ENCODE assay signal across 8 cellular contexts in genomic region chr2:68762665-68763064, GRCh38. TPM values are rescaled to one million over a fixed set of nuclear protein-coding genes. Genes with fewer than 3 reads are reported as not detected.
DNase-seq lines count a peak whose midpoint lies in the region; ATAC-seq and TF ChIP-seq lines count a peak whose summit lies in the region.

No MANE protein-coding gene starts in this region.

- no peak overlapping the region for H2AFZ ChIP-seq in Karpas-422 (ENCODE audit: low read length)

- H3K4me3 ChIP-seq in right cardiac atrium (ENCODE audit: low read length): no peak overlapping the region
- peak overlapping the region; percentile 59 for H3K4me3 ChIP-seq in Karpas-422 (ENCODE audit: low read length)
- no peak overlapping the region for H3K4me3 ChIP-seq in upper lobe of left lung

- ATAC-seq in right cardiac atrium (peak; percentile 41 to 44), upper lobe of left lung (ENCODE audit: low FRiP score in 2 of 2) (no peak), GM19455 (IDR thresholded peaks at IDR 0.05; ENCODE audit: unreplicated experiment) (no peak)

- H3K4me1 ChIP-seq in right cardiac atrium (ENCODE audit: control insufficient read depth, insufficient read depth, low read length): peaks cover 3% of the 10 kb centered on the region
- peaks cover 99% of the 10 kb centered on the region for H3K4me1 ChIP-seq in Karpas-422 (ENCODE audit: low read length)
- H3K4me1 ChIP-seq in upper lobe of left lung: peaks cover 49 to 55% (median 53%) of the 10 kb centered on the region in 4 donors

- H3K9me3 ChIP-seq in right cardiac atrium (ENCODE audit: control insufficient read depth, low read length) (no peaks in the 10 kb centered on the region), Karpas-422 (ENCODE audit: low read length) (no peaks in the 10 kb centered on the region), upper lobe of left lung (no peaks in the 10 kb centered on the region)

- intact Hi-C loops in right cardiac atrium (cut with DNase I) (no loop called here), cardiac septum (cut with DNase I) (no loop called here)

- no peak for TF ChIP-seq POLR2A in upper lobe of left lung (IDR thresholded peaks at IDR 0.05)

- H3K27ac ChIP-seq in right cardiac atrium (ENCODE audit: low read length): no peak overlapping the region
- H3K27ac ChIP-seq in Karpas-422 (ENCODE audit: low read length): peak overlapping the region; percentile 89
- peak overlapping the region in 3 of 4 donors; percentile 7 to 54 (median 53) for H3K27ac ChIP-seq in upper lobe of left lung

- H3K27me3 ChIP-seq in right cardiac atrium (ENCODE audit: control insufficient read depth, insufficient read depth): no peaks in the 10 kb centered on the region
- no peaks in the 10 kb centered on the region for H3K27me3 ChIP-seq in Karpas-422 (ENCODE audit: low read length)
- H3K27me3 ChIP-seq in upper lobe of left lung: no peaks in the 10 kb centered on the region

- DNase-seq in right cardiac atrium (no peak), cardiac septum (ENCODE audit: low spot score) (no peak), Karpas-422 (peak; percentile 86), dermis blood vessel endothelial cell (peak; percentile 49), upper lobe of left lung (no peak), COLO829 (ENCODE audit: low spot score) (no peak), Ammon's horn (ENCODE audit: low spot score) (no peak)

- peak overlapping the region; percentile 69 for H3K4me2 ChIP-seq in Karpas-422 (ENCODE audit: low read depth, low read length, poor library complexity, severe bottlenecking)

- H3K36me3 ChIP-seq in Karpas-422 (ENCODE audit: insufficient read depth, low read length) (peaks cover 10% of the 10 kb centered on the region), upper lobe of left lung (no peaks in the 10 kb centered on the region)

- TF ChIP-seq EP300 in upper lobe of left lung (IDR thresholded peaks at IDR 0.05): no peak

- no peaks in the 10 kb centered on the region for H4K20me1 ChIP-seq in Karpas-422 (ENCODE audit: insufficient read depth, low read depth, low read length)

- no peak for TF ChIP-seq CTCF in upper lobe of left lung (IDR thresholded peaks at IDR 0.05)

- H3K79me2 ChIP-seq in Karpas-422 (ENCODE audit: low read length): peaks cover 98% of the 10 kb centered on the region

- peak overlapping the region; percentile 69 for H3K9ac ChIP-seq in Karpas-422 (ENCODE audit: low read length)

- H3K9me2 ChIP-seq in Karpas-422 (replicated peaks; ENCODE audit: insufficient read depth, low read length): no peaks in the 10 kb centered on the region

RNA-seq across cellular contexts. Expression of gene ARHGAP25, which starts 28.1 kb away (rescaled TPM):
- 1 to 10 TPM; 7.8 to 9.7 (median 9.1) TPM for total RNA-seq in right cardiac atrium
- polyA plus RNA-seq in right cardiac atrium: 5.9 TPM
- total RNA-seq in cardiac septum: 5.2 TPM
- total RNA-seq in Karpas-422 (2014; rRNA removed; shearing (Covaris generic); ENCODE audit: low replicate concordance): 172 and 213 TPM in 2 replicates
- total RNA-seq in dermis blood vessel endothelial cell: 12.1 and 14.3 TPM in 2 replicates
- total RNA-seq in upper lobe of left lung: 10 to 100 TPM; 13.2 to 36.1 (median 26.3) TPM

Comparison
In these comparisons a context has a peak if more than half of its experiments do, and no peak if none do; other contexts are left out.
1. ATAC-seq: peak in right cardiac atrium (2 of 2); none in upper lobe of left lung (0 of 2) and GM19455 (single experiment).
2. DNase-seq: peak in Karpas-422 (single experiment) and dermis blood vessel endothelial cell (single experiment); none in right cardiac atrium (0 of 3), cardiac septum (single experiment), upper lobe of left lung (0 of 2), COLO829 (single experiment) and Ammon's horn (single experiment).